ENCODE assay signal across 11 cellular contexts in the genomic region with DNA sequence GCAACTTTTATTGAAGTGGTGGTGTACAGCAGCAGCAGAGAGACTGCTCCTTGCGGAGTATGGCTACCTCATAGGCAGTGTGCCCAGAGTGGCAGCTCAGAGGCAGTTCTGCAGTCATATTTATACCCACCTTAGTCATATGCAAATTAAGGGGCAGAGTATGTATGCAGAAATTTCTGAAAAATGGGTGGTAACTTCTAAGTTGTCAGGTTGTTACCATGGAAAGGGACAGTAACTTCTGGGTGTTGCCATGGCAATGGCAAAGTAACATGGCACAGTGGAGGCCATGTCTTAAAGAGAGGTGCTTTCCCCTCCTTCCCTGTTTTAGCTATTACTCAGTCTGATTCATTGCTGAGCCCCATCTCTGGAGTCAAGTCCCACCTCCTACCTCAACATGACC. TPM values are rescaled to one million over a fixed set of nuclear protein-coding genes. Genes with fewer than 3 reads are reported as not detected.
A peak's percentile ranks its signal among the peaks of the same experiment; 100 is the strongest.
DNase-seq lines count a peak whose midpoint lies in the region; ATAC-seq, FAIRE-seq and TF ChIP-seq lines count a peak whose summit lies in the region.
"Had no signal": no experiment of that assay in that cellular context is flagged by ENCODE, and none has a peak within 500 bp of the region (broad histone marks: within the 10 kb centered on the region; RNA-seq: fewer than 3 reads in every experiment).

No MANE protein-coding gene starts in this region.

- BruUV-seq in GM12878 (replicated peaks; lab: Mats Ljungman, UMichigan) = no TSS peak

- DNase-seq in GM12865 (ENCODE audit: low read depth) (peak; percentile 67), NAMALWA (ENCODE audit: low spot score) (peak; percentile 54), GM12878 (ENCODE audit: low read depth, low spot score) (peak; percentile 28), NCI-H2171 (lab: John Stamatoyannopoulos, UW) (no peak), SW480 (ENCODE audit: low spot score) (no peak), posterior vena cava (ENCODE audit: low spot score) (no peak), NCI-H1694 treated with DMSO at 0.1 percent for 48 hours (lab: John Stamatoyannopoulos, UW) (no peak)
- peak; percentile 56 to 58 for DNase-seq in stimulated activated CD4-positive, alpha-beta T cell treated with anti-CD3 and anti-CD28 coated beads, Interleukin-2, amount 100 ng/mL, for 24 hours
- DNase-seq: NCI-H2227 treated with DMSO at 0.1 percent for 48 hours had no signal

- H3K79me2 ChIP-seq in GM12878 (ENCODE audit: control insufficient read depth, insufficient read depth, low read length) = no peaks in the 10 kb centered on the region

- H3K27ac ChIP-seq in GM12878 (ENCODE audit: control insufficient read depth, insufficient read depth) = no peak overlapping the region

- RAD21 ChIA-PET in GM12878 (lab: Charles Lee; ENCODE audit: unreplicated experiment) = no interaction called here

- H3K4me3 ChIP-seq in GM12865 (ENCODE audit: low read depth, low read length) = no peak overlapping the region
- no peak overlapping the region for H3K4me3 ChIP-seq in GM12878

- CTCF ChIA-PET in GM12878 (lab: Yijun Ruan, JAX) = interaction anchor here (1.2 kb wide), 1 partner anchor 31 kb away, joined by 5 read pairs; no protein-coding TSS in a partner anchor

- intact Hi-C loops in GM12878 (cut with micrococcal nuclease; ENCODE audit: unreplicated experiment) (no loop called here), posterior vena cava (cut with DNase I) (loop anchor here in 1 of 2 donors (10.0 kb wide), 1 partner anchor 1656 kb away; the partner anchor contains the start of gene SPATA32)

- no peak overlapping the region for H3K9ac ChIP-seq in GM12878 (ENCODE audit: control insufficient read depth, insufficient read depth, low read length)

- no peaks in the 10 kb centered on the region; a peak in 1 of 4 replicates for H3K27me3 ChIP-seq in GM12878 (replicated peaks in 1 of 2; ENCODE audit: control insufficient read depth in 2 of 2, insufficient read depth in 2 of 2, low read length in 1 of 2)

- WGBS in GM12878 (ENCODE audit: insufficient coverage, insufficient replicate concordance, low lambda C conversion rate, missing lambda C conversion rate) = 50% methylated on average over 1 of the region's 1 CpG

- peak; percentile 90 for ATAC-seq in GM12878
- ATAC-seq: left lobe of liver had no signal

- no peaks in the 10 kb centered on the region for H3K36me3 ChIP-seq in GM12878 (ENCODE audit: control insufficient read depth in 2 of 2, insufficient read depth in 2 of 2, low read length in 1 of 2)

- H3K4me2 ChIP-seq in GM12878 (ENCODE audit: control insufficient read depth, insufficient read depth) = no peak overlapping the region

- TF ChIP-seq EP300 in GM12878 (IDR thresholded peaks at IDR 0.05; ENCODE audit: borderline replicate concordance in 1 of 2, control insufficient read depth in 1 of 2, low read depth in 2 of 2, low read length in 2 of 2) = no peak

- TF ChIP-seq POLR2A in GM12878 (IDR thresholded peaks at IDR 0.05; ENCODE audit: low read depth, low read length) = no peak

- H3K4me1 ChIP-seq in GM12878 (ENCODE audit: control insufficient read depth, insufficient read depth, low read length) = no peaks in the 10 kb centered on the region

- H2AFZ ChIP-seq in GM12878 (ENCODE audit: control insufficient read depth, low read depth, low read length) = no peak overlapping the region

- H3K9me3 ChIP-seq in GM12878 (replicated peaks; ENCODE audit: control insufficient read depth, insufficient read depth, low read length) = no peaks in the 10 kb centered on the region; the same call in 2 of the 3 replicates

- H4K20me1 ChIP-seq in GM12878 (ENCODE audit: control insufficient read depth, insufficient read depth) = no peaks in the 10 kb centered on the region

- FAIRE-seq in GM12878 (lab: Jason Lieb, UNC) = no peak
- FAIRE-seq: endothelial cell of umbilical vein had no signal

- SMC1A ChIA-PET in GM12878 (lab: Charles Lee; ENCODE audit: uncharacterized antibody, unreplicated experiment) = interaction anchor here (0.8 kb wide), 1 partner anchor 31 kb away, joined by 3 read pairs; no protein-coding TSS in a partner anchor

- POLR2A ChIA-PET in GM12878 (lab: Charles Lee) = no interaction called here

- in situ Hi-C loops in GM12878 (cut with MboI) = no loop called here

- no peak for TF ChIP-seq RAD21 in GM12878 (IDR thresholded peaks at IDR 0.05; ENCODE audit: insufficient read depth, low read depth, low read length)

- no peak for TF ChIP-seq CTCF in GM12865 (IDR thresholded peaks at IDR 0.05; ENCODE audit: insufficient read depth, low read depth, low read length, missing control alignments)
- TF ChIP-seq CTCF in GM12878 (IDR thresholded peaks at IDR 0.05 in 2 of 3, conservative IDR thresholded peaks at IDR 0.05 in 1 of 3; ENCODE audit: control insufficient read depth in 2 of 3, extremely low read depth in 1 of 3, insufficient read depth in 1 of 3, low read depth in 3 of 3, low read length in 3 of 3) = no peak

TF ChIP-seq in GM12878, 131 proteins besides CTCF, POLR2A, EP300 and RAD21:
- TF ChIP-seq SMAD1 (IDR thresholded peaks at IDR 0.05; ENCODE audit: low read depth, partially characterized antibody) = no peak
- TF ChIP-seq YY1 (IDR thresholded peaks at IDR 0.05; ENCODE audit: low read depth, low read length) = peak; percentile 47; the same call in 1 of the 2 replicates
- TF ChIP-seq PKNOX1 (IDR thresholded peaks at IDR 0.05) = peak; percentile 51
- no peak for TF ChIP-seq MTA2 (IDR thresholded peaks at IDR 0.05; ENCODE audit: low read depth)
- TF ChIP-seq BMI1 (IDR thresholded peaks at IDR 0.05; ENCODE audit: borderline replicate concordance) = peak; percentile 80

RNA-seq across cellular contexts. Expression of gene MEOX1, which starts 53.4 kb away (rescaled TPM):
- 6.1 and 6.4 TPM in 2 replicates for total RNA-seq in GM12878 (2013; cell fraction: nucleolus; rRNA removed)
- total RNA-seq in GM12878 (2014; rRNA removed) (0.34 and 0.60 TPM in 2 replicates), GM12878 (2014; rRNA removed; fragmentation: Illumina TruSeq; extraction: Trizol) (0.37 and 0.85 TPM in 2 replicates), GM12878 (2021) (0.46 and 0.53 TPM in 2 replicates), posterior vena cava (1 to 10 TPM; 6.7 to 7.7 TPM)
- polyA plus RNA-seq in GM12878 (2011; ENCODE audit: low read depth) = 0.70 TPM
- polyA plus RNA-seq in GM12878 (2011; rRNA removed) (7.5 and 9.4 TPM in 2 replicates), GM12878 (2014; fragmentation: Illumina TruSeq; extraction: Trizol) (0.63 and 1.1 TPM in 2 replicates), GM12878 (2014; fragmentation: Nextera tagmentation; extraction: Ambion mirVana) (under 1 TPM; 0.19 to 0.24 TPM), GM12878 (2014; rRNA removed) (0.44 and 0.45 TPM in 2 replicates), GM12878 (2016; fragmentation: Nextera tagmentation; extraction: Ambion mirVana) (under 1 TPM; 0.25 to 0.72 TPM)
- 10.4 TPM in 2 replicates for polyA plus RNA-seq in GM12878 (2011; cell fraction: cytosol; rRNA removed)
- 4.8 and 5.3 TPM in 2 replicates for polyA plus RNA-seq in GM12878 (2011; cell fraction: nucleus; rRNA removed)
- polyA plus RNA-seq in GM12878 (2012) = 0.99 and 1.8 TPM in 2 replicates
- polyA minus RNA-seq in GM12878 (2011; rRNA and poly(A)+ RNA removed) = 4.9 and 8.7 TPM in 2 replicates
- 3.6 and 5.6 TPM in 2 replicates for polyA minus RNA-seq in GM12878 (2011; cell fraction: cytosol; rRNA and poly(A)+ RNA removed)
- polyA minus RNA-seq in GM12878 (2011; cell fraction: nucleus; rRNA and poly(A)+ RNA removed) = 5.8 and 6.8 TPM in 2 replicates
- total RNA-seq: endothelial cell of umbilical vein, left lobe of liver had no signal

Comparison
In these comparisons a context has a peak if more than half of its experiments do, and no peak if none do; other contexts are left out.
1. DNase-seq: peak in GM12865 (single experiment), NAMALWA (single experiment), GM12878 (single experiment) and stimulated activated CD4-positive, alpha-beta T cell treated with anti-CD3 and anti-CD28 coated beads, Interleukin-2, amount 100 ng/mL, for 24 hours (2 of 2); none in NCI-H2171 (single experiment), SW480 (single experiment), posterior vena cava (single experiment) and NCI-H1694 treated with DMSO at 0.1 percent for 48 hours (single experiment).